Comparison of ENCODE assay signal across 28 cellular contexts in the genomic region with DNA sequence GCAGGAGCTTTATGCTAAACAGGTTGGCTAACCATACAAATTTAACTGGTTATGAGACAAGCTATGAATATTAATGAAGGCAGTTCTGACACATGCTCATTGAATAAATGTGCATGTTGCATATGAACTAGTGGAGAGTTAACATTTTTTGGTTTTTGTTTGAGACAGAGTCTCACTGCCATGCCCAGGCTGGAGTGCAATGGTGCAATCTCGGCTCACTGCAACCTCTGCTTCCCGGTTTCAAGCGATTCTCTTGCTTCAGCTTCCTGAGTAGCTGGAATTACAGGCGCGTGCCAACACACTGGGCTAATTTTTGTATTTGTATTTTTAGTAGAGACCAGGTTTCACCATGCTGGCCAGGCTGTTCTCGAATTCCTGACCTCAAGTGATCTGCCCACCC. TPM values are rescaled to one million over a fixed set of nuclear protein-coding genes. Genes with fewer than 3 reads are reported as not detected.
"Had no signal": no experiment of that assay in that cellular context is flagged by ENCODE, and none has a peak within 500 bp of the region (broad histone marks: within the 10 kb centered on the region; RNA-seq: fewer than 3 reads in every experiment).

No MANE protein-coding gene starts in this region.

- H3K9me3 Mint-ChIP-seq: mesothelial cell of epicardium, naive B cell had no signal

- H3K36me3 ChIP-seq: esophagus muscularis mucosa, gastroesophageal sphincter, heart left ventricle, left lung, lower lobe of right lung had no signal

- H3K4me1 ChIP-seq: esophagus muscularis mucosa, foreskin keratinocyte, gastroesophageal sphincter, heart left ventricle, left lung, lower lobe of right lung had no signal

- H3K4me3 ChIP-seq: coronary artery, dorsolateral prefrontal cortex, esophagus muscularis mucosa, gastroesophageal sphincter, heart left ventricle, hepatocyte, left lung, lower lobe of right lung, mucosa of descending colon had no signal

- H3K27me3 Mint-ChIP-seq: naive B cell had no signal

- DNase-seq: dermis blood vessel endothelial cell; dorsolateral prefrontal cortex; effector CD4-positive, alpha-beta T cell; effector memory CD4-positive, alpha-beta T cell; foreskin keratinocyte; hypothalamus; immature natural killer cell; islet precursor cell; kidney; kidney glomerular epithelial cell; left colon; left lung; left ventricle myocardium superior; lower lobe of right lung; mesenchymal stem cell; mucosa of descending colon; naive B cell had no signal

- H3K27ac Mint-ChIP-seq: immature natural killer cell, mesothelial cell of epicardium, naive B cell had no signal

- H3K79me2 ChIP-seq: hepatocyte had no signal

- H3K4me1 Mint-ChIP-seq: immature natural killer cell, mesothelial cell of epicardium had no signal

- H3K36me3 Mint-ChIP-seq: mesothelial cell of epicardium, naive B cell had no signal

- ATAC-seq: foreskin keratinocyte, gastroesophageal sphincter, heart left ventricle, left colon, left lung, left ventricle myocardium superior, lower lobe of right lung, mucosa of descending colon had no signal

- H3K9me3 ChIP-seq: esophagus muscularis mucosa, gastroesophageal sphincter, heart left ventricle, left lung, lower lobe of right lung, mucosa of descending colon had no signal

- H3K27me3 ChIP-seq: dorsolateral prefrontal cortex, esophagus muscularis mucosa, foreskin keratinocyte, gastroesophageal sphincter, heart left ventricle, hepatocyte, left lung had no signal

- H3K4me3 Mint-ChIP-seq: immature natural killer cell, mesothelial cell of epicardium, naive B cell had no signal

- H2AFZ ChIP-seq: hepatocyte had no signal

- H3K27ac ChIP-seq: coronary artery, dorsolateral prefrontal cortex, esophagus muscularis mucosa, foreskin keratinocyte, gastroesophageal sphincter, heart left ventricle, hepatocyte, left lung, lower lobe of right lung had no signal

- H3K4me2 ChIP-seq: hepatocyte had no signal

RNA-seq across cellular contexts. Expression of a gene that starts 36.6 kb away (rescaled TPM):
- total RNA-seq: dermis blood vessel endothelial cell, endothelial cell of umbilical vein, epithelial cell of proximal tubule, fibroblast of lung, fibroblast of villous mesenchyme, foreskin keratinocyte, gastroesophageal sphincter, left ventricle myocardium superior, lower lobe of right lung, lung microvascular endothelial cell had no signal
